22 cellular contexts compared by ENCODE assay signal in genomic region chr10:118276203-118276602, GRCh38.
"Had no signal": no experiment of that assay in that cellular context is flagged by ENCODE, and none has a peak within 500 bp of the region (broad histone marks: within the 10 kb centered on the region; RNA-seq: fewer than 3 reads in every experiment).

No MANE protein-coding gene starts in this region.

- FAIRE-seq: frontal cortex had no signal

- DNase-seq: activated B cell treated with CpG ODN at 0.5 μM for 24 hours; activated CD4-positive, alpha-beta T cell treated with anti-CD3 and anti-CD28 coated beads for 36 hours; activated CD4-positive, alpha-beta T cell treated with anti-CD3 and anti-CD28 coated beads, Interleukin-2, amount 50 U/mL, for 48 hours; activated CD8-positive, alpha-beta memory T cell treated with anti-CD3 and anti-CD28 coated beads, Interleukin-2, amount 50 U/mL, for 48 hours; activated effector memory CD4-positive, alpha-beta T cell treated with Interleukin-2 at 50 U/mL for 16 hours; activated naive CD4-positive, alpha-beta T cell treated with anti-CD3 and anti-CD28 coated beads for 36 hours; activated T-cell treated with anti-CD3 and anti-CD28 coated beads, Interleukin-2, amount 50 U/mL, for 72 hours; amygdala; head of caudate nucleus; islet precursor cell; lower lobe of right lung; naive thymus-derived CD4-positive, alpha-beta T cell; occipital lobe; spleen; stimulated activated CD4-positive, alpha-beta T cell treated with anti-CD3 and anti-CD28 coated beads, Interleukin-4, amount 100 ng/mL, for 1 hour; stimulated activated naive CD4-positive, alpha-beta T cell; upper lobe of right lung had no signal

- H3K36me3 ChIP-seq: cardiac muscle cell, lower lobe of right lung, spleen, thoracic aorta, upper lobe of right lung had no signal

- ATAC-seq: activated CD4-positive, alpha-beta T cell treated with anti-CD3 and anti-CD28 coated beads for 36 hours; activated T-cell treated with anti-CD3 and anti-CD28 coated beads, Interleukin-2, amount 50 U/mL, for 72 hours; left colon; lower lobe of right lung; naive thymus-derived CD4-positive, alpha-beta T cell; upper lobe of right lung had no signal

- H3K27me3 ChIP-seq: upper lobe of right lung had no signal

- H3K4me3 ChIP-seq: cardiac muscle cell, lower lobe of right lung, spleen, thoracic aorta, upper lobe of right lung had no signal

- H3K27ac ChIP-seq: cardiac muscle cell, epithelial cell of prostate, lower lobe of right lung, spleen, thoracic aorta, upper lobe of right lung had no signal

- H3K4me1 ChIP-seq: lower lobe of right lung, spleen, upper lobe of right lung had no signal

- H3K9me3 ChIP-seq: lower lobe of right lung, upper lobe of right lung had no signal
